ENCODE assay signal across 1 cellular context in genomic region chr13:109694972-109695371, GRCh38.
TF ChIP-seq lines count a peak whose summit lies in the region.

No MANE protein-coding gene starts in this region.

TF ChIP-seq in H1, 55 proteins besides CTCF, POLR2A, EP300 and RAD21:
- TF ChIP-seq RFX5 (IDR thresholded peaks at IDR 0.05; ENCODE audit: borderline replicate concordance, low read depth, low read length), result no peak
- TF ChIP-seq BCL11A (IDR thresholded peaks at IDR 0.05; ENCODE audit: low read depth in 2 of 2, low read length in 2 of 2), result no peak
- no peak for TF ChIP-seq CHD7 (IDR thresholded peaks at IDR 0.05; ENCODE audit: insufficient replicate concordance, low read length)
- no peak for TF ChIP-seq JUND (IDR thresholded peaks at IDR 0.05; ENCODE audit: low read length)
- no peak for TF ChIP-seq SAP30 (IDR thresholded peaks at IDR 0.05; ENCODE audit: insufficient read depth, insufficient replicate concordance, low read length)
- TF ChIP-seq, protein P1, sequence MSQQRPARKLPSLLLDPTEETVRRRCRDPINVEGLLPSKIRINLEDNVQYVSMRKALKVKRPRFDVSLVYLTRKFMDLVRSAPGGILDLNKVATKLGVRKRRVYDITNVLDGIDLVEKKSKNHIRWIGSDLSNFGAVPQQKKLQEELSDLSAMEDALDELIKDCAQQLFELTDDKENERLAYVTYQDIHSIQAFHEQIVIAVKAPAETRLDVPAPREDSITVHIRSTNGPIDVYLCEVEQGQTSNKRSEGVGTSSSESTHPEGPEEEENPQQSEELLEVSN (IDR thresholded peaks at IDR 0.05), result no peak
- no peak for TF ChIP-seq CREB1 (IDR thresholded peaks at IDR 0.05)
- no peak for TF ChIP-seq SIN3A (conservative IDR thresholded peaks at IDR 0.05 in 1 of 2, IDR thresholded peaks at IDR 0.05 in 1 of 2; ENCODE audit: low read depth in 1 of 2, low read length in 2 of 2)
- TF ChIP-seq NRF1 (IDR thresholded peaks at IDR 0.05; ENCODE audit: low read depth, low read length), result no peak
- no peak for TF ChIP-seq TAF1 (IDR thresholded peaks at IDR 0.05; ENCODE audit: low read depth, low read length)
- TF ChIP-seq RBBP5 (IDR thresholded peaks at IDR 0.05; ENCODE audit: borderline replicate concordance, low read depth, low read length), result no peak
- TF ChIP-seq CBX8 (IDR thresholded peaks at IDR 0.05; ENCODE audit: borderline replicate concordance, low read depth, low read length), result no peak
- no peak for TF ChIP-seq ASH2L (IDR thresholded peaks at IDR 0.05; ENCODE audit: low read length)
- TF ChIP-seq CTBP2 (IDR thresholded peaks at IDR 0.05; ENCODE audit: borderline replicate concordance, insufficient read depth, insufficient read length, low read length), result no peak
- TF ChIP-seq SP2 (IDR thresholded peaks at IDR 0.05; ENCODE audit: low read length), result no peak
- TF ChIP-seq YY1 (IDR thresholded peaks at IDR 0.05; ENCODE audit: low read depth, low read length), result no peak
- TF ChIP-seq USF2 (IDR thresholded peaks at IDR 0.05; ENCODE audit: low read length), result no peak
